41 cellular contexts compared by ENCODE assay signal in the genomic region with DNA sequence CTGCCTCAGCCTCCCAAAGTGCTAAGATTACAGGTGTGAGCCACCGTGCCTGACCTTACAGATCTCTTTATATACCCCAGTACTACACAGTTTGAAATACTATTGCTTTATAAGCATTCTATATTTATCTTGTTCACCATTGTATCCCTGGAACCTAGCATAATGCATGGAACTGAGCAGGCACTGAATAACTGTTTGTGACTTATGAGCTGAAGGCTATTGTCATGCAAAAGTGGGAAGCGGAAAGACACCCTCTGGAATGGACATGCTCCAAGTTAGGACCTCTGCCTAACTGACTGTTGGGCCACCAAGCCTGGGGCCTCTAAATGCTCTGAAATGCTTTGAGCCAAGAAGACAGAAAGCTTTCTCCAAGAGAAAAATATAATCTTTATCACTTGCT. TPM values are rescaled to one million over a fixed set of nuclear protein-coding genes. Genes with fewer than 3 reads are reported as not detected.
"Had no signal": no experiment of that assay in that cellular context is flagged by ENCODE, and none has a peak within 500 bp of the region (broad histone marks: within the 10 kb centered on the region; RNA-seq: fewer than 3 reads in every experiment).

No MANE protein-coding gene starts in this region.

- FAIRE-seq: astrocyte, bronchial epithelial cell had no signal

- H3K9me3 Mint-ChIP-seq: activated naive CD4-positive, alpha-beta T cell treated with anti-CD3 and anti-CD28 coated beads for 36 hours; activated naive CD4-positive, alpha-beta T cell treated with anti-CD3 and anti-CD28 coated beads, Interleukin-2, amount 10 ng/mL, durations not matched to agents 7 days and 5 days; activated naive CD4-positive, alpha-beta T cell treated with anti-CD3 and anti-CD28 coated beads, Interleukin-2, amount 50 U/mL, for 24 hours; activated naive CD4-positive, alpha-beta T cell treated with anti-CD3 and anti-CD28 coated beads, Interleukin-2, amount 50 U/mL, for 72 hours; activated naive CD8-positive, alpha-beta T cell treated with anti-CD3 and anti-CD28 coated beads for 36 hours; activated naive CD8-positive, alpha-beta T cell treated with anti-CD3 and anti-CD28 coated beads, Interleukin-2, amount 10 ng/mL, durations not matched to agents 7 days and 5 days; activated naive CD8-positive, alpha-beta T cell treated with anti-CD3 and anti-CD28 coated beads, Interleukin-2, amount 50 U/mL, for 24 hours; activated T-cell treated with anti-CD3 and anti-CD28 coated beads, Interleukin-2, amount 50 U/mL, for 24 hours; activated T-cell treated with anti-CD3 and anti-CD28 coated beads, Interleukin-2, amount 50 U/mL, for 4 hours; activated T-cell treated with anti-CD3 and anti-CD28 coated beads, Interleukin-2, amount 50 U/mL, for 72 hours; activated T-helper 1 cell treated with anti-CD3 and anti-CD28 coated beads, Interleukin-12 subunit alpha, Interleukin-12 subunit beta, Interleukin-2, Interleukin-4 antibody, amounts not matched to agents 30 ng/mL and 10 ng/mL and 1 ng/mL, durations not matched to agents 14 hours and 24 hours and 36 hours; activated T-helper 17 cell treated with anti-CD3 and anti-CD28 coated beads, Interleukin-2, amount 50 U/mL, for 72 hours; activated T-helper 2 cell treated with anti-CD3 and anti-CD28 coated beads, Interferon-gamma antibody, Interleukin-2, Interleukin-4, amounts not matched to agents 10 μg/mL and 5 μg/mL and 100 μg/mL, durations not matched to agents 14 hours and 24 hours and 36 hours; brain; central memory CD8-positive, alpha-beta T cell had no signal

- H3K27me3 Mint-ChIP-seq: activated naive CD4-positive, alpha-beta T cell treated with anti-CD3 and anti-CD28 coated beads, Interleukin-2, amount 10 ng/mL, durations not matched to agents 7 days and 5 days; activated naive CD4-positive, alpha-beta T cell treated with anti-CD3 and anti-CD28 coated beads, Interleukin-2, amount 50 U/mL, for 24 hours; activated naive CD8-positive, alpha-beta T cell; activated naive CD8-positive, alpha-beta T cell treated with anti-CD3 and anti-CD28 coated beads for 36 hours; activated naive CD8-positive, alpha-beta T cell treated with anti-CD3 and anti-CD28 coated beads, Interleukin-2, amount 10 ng/mL, durations not matched to agents 7 days and 5 days; activated naive CD8-positive, alpha-beta T cell treated with anti-CD3 and anti-CD28 coated beads, Interleukin-2, amount 50 U/mL, for 24 hours; activated T-cell treated with anti-CD3 and anti-CD28 coated beads, Interleukin-2, amount 50 U/mL, for 24 hours; activated T-helper 17 cell treated with anti-CD3 and anti-CD28 coated beads, Interleukin-2, amount 50 U/mL, for 72 hours; brain; central memory CD8-positive, alpha-beta T cell had no signal

- ATAC-seq: activated naive CD4-positive, alpha-beta T cell treated with anti-CD3 and anti-CD28 coated beads, Interleukin-2, amount 50 U/mL, for 72 hours; activated naive CD8-positive, alpha-beta T cell treated with anti-CD3 and anti-CD28 coated beads, Interleukin-2, amount 50 U/mL, for 24 hours; activated T-cell treated with anti-CD3 and anti-CD28 coated beads, Interleukin-2, amount 50 U/mL, for 4 hours; activated T-cell treated with anti-CD3 and anti-CD28 coated beads, Interleukin-2, amount 50 U/mL, for 72 hours; activated T-helper 17 cell treated with anti-CD3 and anti-CD28 coated beads, Interleukin-2, amount 50 U/mL, for 72 hours; body of pancreas had no signal

- H3K27ac Mint-ChIP-seq: activated naive CD4-positive, alpha-beta T cell treated with anti-CD3 and anti-CD28 coated beads for 36 hours; activated naive CD4-positive, alpha-beta T cell treated with anti-CD3 and anti-CD28 coated beads, Interleukin-2, amount 10 ng/mL, durations not matched to agents 7 days and 5 days; activated naive CD4-positive, alpha-beta T cell treated with anti-CD3 and anti-CD28 coated beads, Interleukin-2, amount 50 U/mL, for 24 hours; activated naive CD8-positive, alpha-beta T cell; activated naive CD8-positive, alpha-beta T cell treated with anti-CD3 and anti-CD28 coated beads, Interleukin-2, amount 10 ng/mL, durations not matched to agents 7 days and 5 days; activated naive CD8-positive, alpha-beta T cell treated with anti-CD3 and anti-CD28 coated beads, Interleukin-2, amount 50 U/mL, for 24 hours; activated T-cell treated with anti-CD3 and anti-CD28 coated beads, Interleukin-2, amount 50 U/mL, for 24 hours; activated T-cell treated with anti-CD3 and anti-CD28 coated beads, Interleukin-2, amount 50 U/mL, for 72 hours; activated T-helper 1 cell treated with anti-CD3 and anti-CD28 coated beads, Interleukin-12 subunit alpha, Interleukin-12 subunit beta, Interleukin-2, Interleukin-4 antibody, amounts not matched to agents 30 ng/mL and 10 ng/mL and 1 ng/mL, durations not matched to agents 14 hours and 24 hours and 36 hours; activated T-helper 17 cell treated with anti-CD3 and anti-CD28 coated beads, Interleukin-2, amount 50 U/mL, for 72 hours; activated T-helper 2 cell treated with anti-CD3 and anti-CD28 coated beads, Interferon-gamma antibody, Interleukin-2, Interleukin-4, amounts not matched to agents 10 μg/mL and 5 μg/mL and 100 μg/mL, durations not matched to agents 14 hours and 24 hours and 36 hours; brain had no signal

- H3K4me1 ChIP-seq: breast epithelium had no signal

- DNase-seq: activated effector memory CD4-positive, alpha-beta T cell treated with anti-CD3 and anti-CD28 coated beads, Interleukin-2, amount 50 U/mL, for 16 hours; activated effector memory CD4-positive, alpha-beta T cell treated with Interleukin-2 at 50 U/mL for 16 hours; activated gamma-delta T cell; activated gamma-delta T cell treated with Interleukin-2 at 50 U/mL for 16 hours; activated naive CD4-positive, alpha-beta T cell; activated naive CD4-positive, alpha-beta T cell treated with anti-CD3 and anti-CD28 coated beads for 36 hours; activated naive CD4-positive, alpha-beta T cell treated with anti-CD3 and anti-CD28 coated beads, Interleukin-2, amount 10 ng/mL, durations not matched to agents 7 days and 5 days; activated naive CD4-positive, alpha-beta T cell treated with anti-CD3 and anti-CD28 coated beads, Interleukin-2, amount 50 U/mL, for 16 hours; activated naive CD4-positive, alpha-beta T cell treated with Interleukin-2 at 50 U/mL for 16 hours; activated naive CD8-positive, alpha-beta T cell treated with anti-CD3 and anti-CD28 coated beads for 36 hours; activated naive CD8-positive, alpha-beta T cell treated with anti-CD3 and anti-CD28 coated beads, Interleukin-2, amount 10 ng/mL, durations not matched to agents 7 days and 5 days; activated naive CD8-positive, alpha-beta T cell treated with anti-CD3 and anti-CD28 coated beads, Interleukin-2, amount 50 U/mL, for 24 hours; activated T-cell treated with anti-CD3 and anti-CD28 coated beads for 4 hours; activated T-cell treated with anti-CD3 and anti-CD28 coated beads, Interleukin-2, amount 50 U/mL, for 1 hour; activated T-cell treated with anti-CD3 and anti-CD28 coated beads, Interleukin-2, amount 50 U/mL, for 24 hours; activated T-cell treated with anti-CD3 and anti-CD28 coated beads, Interleukin-2, amount 50 U/mL, for 4 hours; activated T-cell treated with anti-CD3 and anti-CD28 coated beads, Interleukin-2, amount 50 U/mL, for 48 hours; activated T-cell treated with anti-CD3 and anti-CD28 coated beads, Interleukin-2, amount 50 U/mL, for 72 hours; adrenal gland; amniotic stem cell; amygdala; anterior cingulate cortex; aorta; body of pancreas; brain microvascular endothelial cell; caudate nucleus; central memory CD4-positive, alpha-beta T cell; cerebellar nuclear complex had no signal

- H3K36me3 ChIP-seq: breast epithelium had no signal

- H3K4me3 Mint-ChIP-seq: activated naive CD4-positive, alpha-beta T cell treated with anti-CD3 and anti-CD28 coated beads for 36 hours; activated naive CD4-positive, alpha-beta T cell treated with anti-CD3 and anti-CD28 coated beads, Interleukin-2, amount 10 ng/mL, durations not matched to agents 7 days and 5 days; activated naive CD4-positive, alpha-beta T cell treated with anti-CD3 and anti-CD28 coated beads, Interleukin-2, amount 50 U/mL, for 24 hours; activated naive CD8-positive, alpha-beta T cell; activated naive CD8-positive, alpha-beta T cell treated with anti-CD3 and anti-CD28 coated beads for 36 hours; activated naive CD8-positive, alpha-beta T cell treated with anti-CD3 and anti-CD28 coated beads, Interleukin-2, amount 10 ng/mL, durations not matched to agents 7 days and 5 days; activated naive CD8-positive, alpha-beta T cell treated with anti-CD3 and anti-CD28 coated beads, Interleukin-2, amount 50 U/mL, for 24 hours; activated T-cell treated with anti-CD3 and anti-CD28 coated beads, Interleukin-2, amount 50 U/mL, for 24 hours; activated T-cell treated with anti-CD3 and anti-CD28 coated beads, Interleukin-2, amount 50 U/mL, for 4 hours; activated T-cell treated with anti-CD3 and anti-CD28 coated beads, Interleukin-2, amount 50 U/mL, for 72 hours; activated T-helper 1 cell treated with anti-CD3 and anti-CD28 coated beads, Interleukin-12 subunit alpha, Interleukin-12 subunit beta, Interleukin-2, Interleukin-4 antibody, amounts not matched to agents 30 ng/mL and 10 ng/mL and 1 ng/mL, durations not matched to agents 14 hours and 24 hours and 36 hours; activated T-helper 17 cell treated with anti-CD3 and anti-CD28 coated beads, Interleukin-2, amount 50 U/mL, for 72 hours; brain; central memory CD8-positive, alpha-beta T cell had no signal

- H3K27me3 ChIP-seq: adrenal gland, ascending aorta, body of pancreas, brain microvascular endothelial cell, breast epithelium, cardiac muscle cell had no signal

- H3K27ac ChIP-seq: adrenal gland, ascending aorta, body of pancreas, brain microvascular endothelial cell, breast epithelium, cardiac muscle cell had no signal

- H3K9me3 ChIP-seq: adrenal gland, ascending aorta, body of pancreas, breast epithelium had no signal

- H3K4me3 ChIP-seq: adrenal gland, ascending aorta, body of pancreas, breast epithelium, cardiac muscle cell had no signal

RNA-seq across cellular contexts. Expression of a gene that starts 47.7 kb away (rescaled TPM):
- total RNA-seq: ascending aorta had no signal
